Comparison of ENCODE assay signal across 10 cellular contexts in genomic region chr11:110366234-110366633, GRCh38.
DNase-seq lines count a peak whose midpoint lies in the region; ATAC-seq, FAIRE-seq and TF ChIP-seq lines count a peak whose summit lies in the region.
"Had no signal": no experiment of that assay in that cellular context is flagged by ENCODE, and none has a peak within 500 bp of the region (broad histone marks: within the 10 kb centered on the region; RNA-seq: fewer than 3 reads in every experiment).

No MANE protein-coding gene starts in this region.

- no peaks in the 10 kb centered on the region for H3K9me1 ChIP-seq in keratinocyte (ENCODE audit: control insufficient read depth, extremely low read depth, insufficient read depth, low read length)

- no peak overlapping the region for H3K4me3 Mint-ChIP-seq in activated naive CD4-positive, alpha-beta T cell treated with anti-CD3 and anti-CD28 coated beads, Interleukin-2, amount 50 U/mL, for 24 hours
- H3K4me3 Mint-ChIP-seq in natural killer cell treated with Interleukin-12 subunit alpha and Interleukin-12 subunit beta and Interleukin-15 and Interleukin-18, amount 100 ng/mL, for 72 hours, result no peak overlapping the region
- H3K4me3 Mint-ChIP-seq: activated naive CD8-positive, alpha-beta T cell treated with anti-CD3 and anti-CD28 coated beads for 36 hours had no signal

- H3K27me3 ChIP-seq in keratinocyte (ENCODE audit: control insufficient read depth, extremely low read depth, insufficient read depth, low read length) (no peaks in the 10 kb centered on the region), upper lobe of right lung (no peaks in the 10 kb centered on the region)

- H2AFZ ChIP-seq in keratinocyte (ENCODE audit: control insufficient read depth, low read length), result peak overlapping the region; percentile 0

- no peaks in the 10 kb centered on the region for H3K79me2 ChIP-seq in keratinocyte (ENCODE audit: control insufficient read depth, insufficient read depth, low read length)

- H3K4me2 ChIP-seq in keratinocyte (ENCODE audit: control insufficient read depth, extremely low read depth, insufficient read depth, low read depth, low read length), result no peak overlapping the region

- H3K9ac ChIP-seq in keratinocyte (ENCODE audit: control insufficient read depth, extremely low read depth, insufficient read depth, low read length), result no peak overlapping the region

- peak; percentile 89 for ATAC-seq in upper lobe of right lung
- no peak for ATAC-seq in natural killer cell treated with Interleukin-12 subunit alpha and Interleukin-12 subunit beta and Interleukin-15 and Interleukin-18, amount 100 ng/mL, for 72 hours

- FAIRE-seq in keratinocyte (lab: Jason Lieb, UNC), result no peak

- no peaks in the 10 kb centered on the region for H3K36me3 ChIP-seq in keratinocyte (ENCODE audit: control insufficient read depth in 2 of 2, extremely low read depth in 1 of 2, insufficient read depth in 2 of 2, low read length in 2 of 2)
- H3K36me3 ChIP-seq in upper lobe of right lung, result no peaks in the 10 kb centered on the region
- H3K36me3 ChIP-seq: WERI-Rb-1 had no signal

- no peaks in the 10 kb centered on the region for H3K36me3 Mint-ChIP-seq in activated naive CD4-positive, alpha-beta T cell treated with anti-CD3 and anti-CD28 coated beads, Interleukin-2, amount 50 U/mL, for 24 hours
- no peaks in the 10 kb centered on the region for H3K36me3 Mint-ChIP-seq in natural killer cell treated with Interleukin-12 subunit alpha and Interleukin-12 subunit beta and Interleukin-15 and Interleukin-18, amount 100 ng/mL, for 72 hours
- H3K36me3 Mint-ChIP-seq: activated naive CD8-positive, alpha-beta T cell treated with anti-CD3 and anti-CD28 coated beads for 36 hours had no signal

- H3K27ac Mint-ChIP-seq in activated naive CD4-positive, alpha-beta T cell treated with anti-CD3 and anti-CD28 coated beads, Interleukin-2, amount 50 U/mL, for 24 hours, result peak overlapping the region; percentile 23
- H3K27ac Mint-ChIP-seq in natural killer cell treated with Interleukin-12 subunit alpha and Interleukin-12 subunit beta and Interleukin-15 and Interleukin-18, amount 100 ng/mL, for 72 hours, result peak overlapping the region in 1 of 2 donors; percentile 68
- H3K27ac Mint-ChIP-seq: activated naive CD8-positive, alpha-beta T cell treated with anti-CD3 and anti-CD28 coated beads for 36 hours had no signal

- H3K9me3 Mint-ChIP-seq in activated naive CD4-positive, alpha-beta T cell treated with anti-CD3 and anti-CD28 coated beads, Interleukin-2, amount 50 U/mL, for 24 hours, result no peaks in the 10 kb centered on the region
- no peaks in the 10 kb centered on the region for H3K9me3 Mint-ChIP-seq in natural killer cell treated with Interleukin-12 subunit alpha and Interleukin-12 subunit beta and Interleukin-15 and Interleukin-18, amount 100 ng/mL, for 72 hours
- H3K9me3 Mint-ChIP-seq: activated naive CD8-positive, alpha-beta T cell treated with anti-CD3 and anti-CD28 coated beads for 36 hours had no signal

- TF ChIP-seq CTCF in VCaP (conservative IDR thresholded peaks at IDR 0.05) (no peak), keratinocyte (optimal IDR thresholded peaks at IDR 0.05 in 1 of 3, IDR thresholded peaks at IDR 0.05 in 1 of 3, conservative IDR thresholded peaks at IDR 0.05 in 1 of 3; ENCODE audit: extremely low read depth in 1 of 3, insufficient read depth in 2 of 3, low read length in 3 of 3) (no peak), upper lobe of right lung (IDR thresholded peaks at IDR 0.05) (no peak), coronary artery (IDR thresholded peaks at IDR 0.05) (no peak)

- no peak for DNase-seq in activated naive CD4-positive, alpha-beta T cell (lab: John Stamatoyannopoulos, UW)
- no peak for DNase-seq in keratinocyte (ENCODE audit: low read depth, low spot score)
- DNase-seq in upper lobe of right lung, result peak; percentile 88
- DNase-seq in stimulated activated CD4-positive, alpha-beta T cell treated with anti-CD3 and anti-CD28 coated beads, Interleukin-1b, Interleukin-23, amount 100 ng/mL, for 48 hours, result no peak
- no peak for DNase-seq in coronary artery (ENCODE audit: low spot score)
- DNase-seq in natural killer cell treated with Interleukin-12 subunit alpha and Interleukin-12 subunit beta and Interleukin-15 and Interleukin-18, amount 100 ng/mL, for 72 hours (ENCODE audit: low spot score), result no peak
- DNase-seq: activated naive CD8-positive, alpha-beta T cell treated with anti-CD3 and anti-CD28 coated beads for 36 hours; WERI-Rb-1 had no signal

- H3K4me1 ChIP-seq in keratinocyte (ENCODE audit: control insufficient read depth, extremely low read depth, insufficient read depth, low read length) (no peaks in the 10 kb centered on the region), upper lobe of right lung (no peaks in the 10 kb centered on the region)

- no peaks in the 10 kb centered on the region for H4K20me1 ChIP-seq in keratinocyte (ENCODE audit: control insufficient read depth, extremely low read depth, insufficient read depth, low read length)

- H3K9me3 ChIP-seq in keratinocyte (ENCODE audit: control insufficient read depth, low read depth, low read length) (no peaks in the 10 kb centered on the region), upper lobe of right lung (no peaks in the 10 kb centered on the region)

- dilution Hi-C loops in keratinocyte (cut with MboI; ENCODE audit: extremely low pct_ligation_motif_present, low sequenced_read_pairs), result no loop called here

- intact Hi-C loops in upper lobe of right lung (cut with DNase I), result no loop called here

- no peaks in the 10 kb centered on the region for H3K4me1 Mint-ChIP-seq in activated naive CD4-positive, alpha-beta T cell treated with anti-CD3 and anti-CD28 coated beads, Interleukin-2, amount 50 U/mL, for 24 hours
- peaks cover 8 to 12% of the 10 kb centered on the region in 2 donors for H3K4me1 Mint-ChIP-seq in natural killer cell treated with Interleukin-12 subunit alpha and Interleukin-12 subunit beta and Interleukin-15 and Interleukin-18, amount 100 ng/mL, for 72 hours (ENCODE audit: low read depth in 2 of 2)

- no peak overlapping the region for H3K4me3 ChIP-seq in keratinocyte (ENCODE audit: control insufficient read depth in 2 of 3, extremely low read depth in 1 of 3, insufficient read depth in 2 of 3, low read depth in 1 of 3, low read length in 3 of 3)
- no peak overlapping the region for H3K4me3 ChIP-seq in upper lobe of right lung
- no peak overlapping the region for H3K4me3 ChIP-seq in coronary artery

- H3K27ac ChIP-seq in VCaP (peak overlapping the region; percentile 52), keratinocyte (ENCODE audit: control insufficient read depth, insufficient read depth, low read length) (no peak overlapping the region), upper lobe of right lung (no peak overlapping the region), coronary artery (no peak overlapping the region)
- H3K27ac ChIP-seq: WERI-Rb-1 had no signal

- no peaks in the 10 kb centered on the region for H3K27me3 Mint-ChIP-seq in activated naive CD4-positive, alpha-beta T cell treated with anti-CD3 and anti-CD28 coated beads, Interleukin-2, amount 50 U/mL, for 24 hours
- H3K27me3 Mint-ChIP-seq in natural killer cell treated with Interleukin-12 subunit alpha and Interleukin-12 subunit beta and Interleukin-15 and Interleukin-18, amount 100 ng/mL, for 72 hours, result peaks cover 0 to 3% of the 10 kb centered on the region in 2 donors
